20 cellular contexts compared by ENCODE assay signal in genomic region chr2:23660227-23660626, GRCh38.
DNase-seq lines count a peak whose midpoint lies in the region; ATAC-seq and TF ChIP-seq lines count a peak whose summit lies in the region.
"Had no signal": no experiment of that assay in that cellular context is flagged by ENCODE, and none has a peak within 500 bp of the region (broad histone marks: within the 10 kb centered on the region; RNA-seq: fewer than 3 reads in every experiment).

No MANE protein-coding gene starts in this region.

- WGBS in sigmoid colon, 2 donors, result 92 to 93% methylated on average over 2 of the region's 2 CpGs

- H3K27me3 ChIP-seq in GM23338 (ENCODE audit: insufficient read depth), result no peaks in the 10 kb centered on the region
- no peaks in the 10 kb centered on the region for H3K27me3 ChIP-seq in sigmoid colon
- H3K27me3 ChIP-seq: BLaER1 had no signal

- H3K27ac ChIP-seq in GM23338 (ENCODE audit: low read depth) (no peak overlapping the region), sigmoid colon (no peak overlapping the region)
- H3K27ac ChIP-seq: BLaER1 had no signal

- no peaks in the 10 kb centered on the region for H3K9me3 ChIP-seq in sigmoid colon
- H3K9me3 ChIP-seq: BLaER1 had no signal

- no peak for TF ChIP-seq POLR2A in sigmoid colon (IDR thresholded peaks at IDR 0.05)

- no peak overlapping the region for H2AFZ ChIP-seq in GM23338

- peaks cover 6% of the 10 kb centered on the region; the same call in 1 of the 2 replicates for H3K4me1 ChIP-seq in GM23338 (ENCODE audit: insufficient read depth)
- H3K4me1 ChIP-seq in sigmoid colon, result peaks cover 0 to 22% (median 20%) of the 10 kb centered on the region in 4 donors
- H3K4me1 ChIP-seq: BLaER1 had no signal

- H3K4me1 Mint-ChIP-seq in GM23338, result peaks cover 12% of the 10 kb centered on the region
- peaks cover 30% of the 10 kb centered on the region for H3K4me1 Mint-ChIP-seq in neural crest cell

- H3K79me2 ChIP-seq in GM23338 (replicated peaks; ENCODE audit: insufficient read depth), result no peaks in the 10 kb centered on the region

- TF ChIP-seq EP300 in sigmoid colon (IDR thresholded peaks at IDR 0.05), result no peak

- no peak overlapping the region for H3K4me2 ChIP-seq in GM23338
- H3K4me2 ChIP-seq: BLaER1 had no signal

- H3K27me3 Mint-ChIP-seq in GM23338 (ENCODE audit: insufficient read depth, low read depth, poor library complexity) (peaks cover 14% of the 10 kb centered on the region), neural crest cell (ENCODE audit: low read depth) (no peaks in the 10 kb centered on the region)

- H4K20me1 ChIP-seq in GM23338 (replicated peaks; ENCODE audit: insufficient read depth), result no peaks in the 10 kb centered on the region
- H4K20me1 ChIP-seq: BLaER1 had no signal

- H3K9me3 Mint-ChIP-seq in GM23338, result no peaks in the 10 kb centered on the region
- H3K9me3 Mint-ChIP-seq in neural crest cell, result no peaks in the 10 kb centered on the region
- H3K9me3 Mint-ChIP-seq: CD4-positive, alpha-beta memory T cell; IgD-negative memory B cell had no signal

- H3K4me3 ChIP-seq in GM23338 (no peak overlapping the region), sigmoid colon (no peak overlapping the region)
- H3K4me3 ChIP-seq: BLaER1, GM12878 had no signal

- H3K9me2 ChIP-seq in GM23338 (ENCODE audit: insufficient read depth), result no peaks in the 10 kb centered on the region

- H3K4me3 Mint-ChIP-seq in GM23338 (no peak overlapping the region), neural crest cell (no peak overlapping the region)
- H3K4me3 Mint-ChIP-seq: CD14-positive monocyte; CD4-positive, alpha-beta memory T cell; IgD-negative memory B cell had no signal

- H3K27ac Mint-ChIP-seq in GM23338 (peak overlapping the region; percentile 43), neural crest cell (ENCODE audit: unreplicated experiment) (peak overlapping the region; percentile 67)
- H3K27ac Mint-ChIP-seq: CD14-positive monocyte had no signal

- peak; percentile 32 for DNase-seq in NCI-H2171 treated with DMSO at 0.1 percent for 48 hours (lab: John Stamatoyannopoulos, UW)
- no peak for DNase-seq in NCI-H2171 (lab: John Stamatoyannopoulos, UW)
- no peak for DNase-seq in GM23338 (ENCODE audit: low spot score)
- peak; percentile 9 for DNase-seq in NCI-H146 treated with DMSO at 0.1 percent for 48 hours (lab: John Stamatoyannopoulos, UW; ENCODE audit: unreplicated experiment)
- DNase-seq in neural crest cell (ENCODE audit: low read depth, low spot score), result no peak
- DNase-seq in activated gamma-delta T cell (lab: John Stamatoyannopoulos, UW), result no peak
- DNase-seq in sigmoid colon, result no peak
- DNase-seq: 8988T; CD4-positive, alpha-beta memory T cell; DMS53; DND-41; EL; GOT3; H7 had no signal

- no peak for ATAC-seq in GM23338
- no peak for ATAC-seq in GM21723 (IDR thresholded peaks at IDR 0.05; ENCODE audit: unreplicated experiment)
- ATAC-seq: GM12878, HCT116 had no signal

- intact Hi-C loops in sigmoid colon (cut with DNase I), result loop anchor here (5.0 kb wide), 2 partner anchors 38 to 278 kb away; no protein-coding TSS in a partner anchor

- TF ChIP-seq CTCF in GM23338 (conservative IDR thresholded peaks at IDR 0.05; ENCODE audit: low read depth in 2 of 2) (no peak), neural crest cell (conservative IDR thresholded peaks at IDR 0.05) (no peak), sigmoid colon (IDR thresholded peaks at IDR 0.05) (no peak)

- H3F3A ChIP-seq in GM23338 (replicated peaks; ENCODE audit: low read depth), result no peaks in the 10 kb centered on the region

- no peaks in the 10 kb centered on the region for H3K36me3 Mint-ChIP-seq in GM23338 (ENCODE audit: low read depth)
- no peaks in the 10 kb centered on the region for H3K36me3 Mint-ChIP-seq in neural crest cell (ENCODE audit: low read depth)
- H3K36me3 Mint-ChIP-seq: CD14-positive monocyte; CD4-positive, alpha-beta memory T cell; IgD-negative memory B cell had no signal

- H3K36me3 ChIP-seq in GM23338 (ENCODE audit: insufficient read depth) (no peaks in the 10 kb centered on the region), sigmoid colon (no peaks in the 10 kb centered on the region)
- H3K36me3 ChIP-seq: BLaER1 had no signal

TF ChIP-seq in GM23338, 12 proteins besides CTCF, POLR2A, EP300 and RAD21 (continues in another document):
- TF ChIP-seq EZH2phosphoT487 (IDR thresholded peaks at IDR 0.05; ENCODE audit: unreplicated experiment) (no peak), POLR2AphosphoS5 (IDR thresholded peaks at IDR 0.05; ENCODE audit: low read depth) (no peak)
- TF ChIP-seq, protein P1, sequence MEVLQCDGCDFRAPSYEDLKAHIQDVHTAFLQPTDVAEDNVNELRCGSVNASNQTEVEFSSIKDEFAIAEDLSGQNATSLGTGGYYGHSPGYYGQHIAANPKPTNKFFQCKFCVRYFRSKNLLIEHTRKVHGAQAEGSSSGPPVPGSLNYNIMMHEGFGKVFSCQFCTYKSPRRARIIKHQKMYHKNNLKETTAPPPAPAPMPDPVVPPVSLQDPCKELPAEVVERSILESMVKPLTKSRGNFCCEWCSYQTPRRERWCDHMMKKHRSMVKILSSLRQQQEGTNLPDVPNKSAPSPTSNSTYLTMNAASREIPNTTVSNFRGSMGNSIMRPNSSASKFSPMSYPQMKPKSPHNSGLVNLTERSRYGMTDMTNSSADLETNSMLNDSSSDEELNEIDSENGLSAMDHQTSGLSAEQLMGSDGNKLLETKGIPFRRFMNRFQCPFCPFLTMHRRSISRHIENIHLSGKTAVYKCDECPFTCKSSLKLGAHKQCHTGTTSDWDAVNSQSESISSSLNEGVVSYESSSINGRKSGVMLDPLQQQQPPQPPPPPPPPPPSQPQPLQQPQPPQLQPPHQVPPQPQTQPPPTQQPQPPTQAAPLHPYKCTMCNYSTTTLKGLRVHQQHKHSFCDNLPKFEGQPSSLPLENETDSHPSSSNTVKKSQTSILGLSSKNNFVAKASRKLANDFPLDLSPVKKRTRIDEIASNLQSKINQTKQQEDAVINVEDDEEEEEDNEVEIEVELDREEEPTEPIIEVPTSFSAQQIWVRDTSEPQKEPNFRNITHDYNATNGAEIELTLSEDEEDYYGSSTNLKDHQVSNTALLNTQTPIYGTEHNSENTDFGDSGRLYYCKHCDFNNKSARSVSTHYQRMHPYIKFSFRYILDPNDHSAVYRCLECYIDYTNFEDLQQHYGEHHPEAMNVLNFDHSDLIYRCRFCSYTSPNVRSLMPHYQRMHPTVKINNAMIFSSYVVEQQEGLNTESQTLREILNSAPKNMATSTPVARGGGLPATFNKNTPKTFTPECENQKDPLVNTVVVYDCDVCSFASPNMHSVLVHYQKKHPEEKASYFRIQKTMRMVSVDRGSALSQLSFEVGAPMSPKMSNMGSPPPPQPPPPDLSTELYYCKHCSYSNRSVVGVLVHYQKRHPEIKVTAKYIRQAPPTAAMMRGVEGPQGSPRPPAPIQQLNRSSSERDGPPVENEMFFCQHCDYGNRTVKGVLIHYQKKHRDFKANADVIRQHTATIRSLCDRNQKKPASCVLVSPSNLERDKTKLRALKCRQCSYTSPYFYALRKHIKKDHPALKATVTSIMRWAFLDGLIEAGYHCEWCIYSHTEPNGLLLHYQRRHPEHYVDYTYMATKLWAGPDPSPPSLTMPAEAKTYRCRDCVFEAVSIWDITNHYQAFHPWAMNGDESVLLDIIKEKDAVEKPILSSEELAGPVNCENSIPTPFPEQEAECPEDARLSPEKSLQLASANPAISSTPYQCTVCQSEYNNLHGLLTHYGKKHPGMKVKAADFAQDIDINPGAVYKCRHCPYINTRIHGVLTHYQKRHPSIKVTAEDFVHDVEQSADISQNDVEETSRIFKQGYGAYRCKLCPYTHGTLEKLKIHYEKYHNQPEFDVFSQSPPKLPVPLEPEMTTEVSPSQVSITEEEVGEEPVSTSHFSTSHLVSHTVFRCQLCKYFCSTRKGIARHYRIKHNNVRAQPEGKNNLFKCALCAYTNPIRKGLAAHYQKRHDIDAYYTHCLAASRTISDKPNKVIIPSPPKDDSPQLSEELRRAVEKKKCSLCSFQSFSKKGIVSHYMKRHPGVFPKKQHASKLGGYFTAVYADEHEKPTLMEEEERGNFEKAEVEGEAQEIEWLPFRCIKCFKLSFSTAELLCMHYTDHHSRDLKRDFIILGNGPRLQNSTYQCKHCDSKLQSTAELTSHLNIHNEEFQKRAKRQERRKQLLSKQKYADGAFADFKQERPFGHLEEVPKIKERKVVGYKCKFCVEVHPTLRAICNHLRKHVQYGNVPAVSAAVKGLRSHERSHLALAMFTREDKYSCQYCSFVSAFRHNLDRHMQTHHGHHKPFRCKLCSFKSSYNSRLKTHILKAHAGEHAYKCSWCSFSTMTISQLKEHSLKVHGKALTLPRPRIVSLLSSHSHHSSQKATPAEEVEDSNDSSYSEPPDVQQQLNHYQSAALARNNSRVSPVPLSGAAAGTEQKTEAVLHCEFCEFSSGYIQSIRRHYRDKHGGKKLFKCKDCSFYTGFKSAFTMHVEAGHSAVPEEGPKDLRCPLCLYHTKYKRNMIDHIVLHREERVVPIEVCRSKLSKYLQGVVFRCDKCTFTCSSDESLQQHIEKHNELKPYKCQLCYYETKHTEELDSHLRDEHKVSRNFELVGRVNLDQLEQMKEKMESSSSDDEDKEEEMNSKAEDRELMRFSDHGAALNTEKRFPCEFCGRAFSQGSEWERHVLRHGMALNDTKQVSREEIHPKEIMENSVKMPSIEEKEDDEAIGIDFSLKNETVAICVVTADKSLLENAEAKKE (CRISPR knock-in tag; IDR thresholded peaks at IDR 0.05), result no peak
- TF ChIP-seq, protein P2, sequence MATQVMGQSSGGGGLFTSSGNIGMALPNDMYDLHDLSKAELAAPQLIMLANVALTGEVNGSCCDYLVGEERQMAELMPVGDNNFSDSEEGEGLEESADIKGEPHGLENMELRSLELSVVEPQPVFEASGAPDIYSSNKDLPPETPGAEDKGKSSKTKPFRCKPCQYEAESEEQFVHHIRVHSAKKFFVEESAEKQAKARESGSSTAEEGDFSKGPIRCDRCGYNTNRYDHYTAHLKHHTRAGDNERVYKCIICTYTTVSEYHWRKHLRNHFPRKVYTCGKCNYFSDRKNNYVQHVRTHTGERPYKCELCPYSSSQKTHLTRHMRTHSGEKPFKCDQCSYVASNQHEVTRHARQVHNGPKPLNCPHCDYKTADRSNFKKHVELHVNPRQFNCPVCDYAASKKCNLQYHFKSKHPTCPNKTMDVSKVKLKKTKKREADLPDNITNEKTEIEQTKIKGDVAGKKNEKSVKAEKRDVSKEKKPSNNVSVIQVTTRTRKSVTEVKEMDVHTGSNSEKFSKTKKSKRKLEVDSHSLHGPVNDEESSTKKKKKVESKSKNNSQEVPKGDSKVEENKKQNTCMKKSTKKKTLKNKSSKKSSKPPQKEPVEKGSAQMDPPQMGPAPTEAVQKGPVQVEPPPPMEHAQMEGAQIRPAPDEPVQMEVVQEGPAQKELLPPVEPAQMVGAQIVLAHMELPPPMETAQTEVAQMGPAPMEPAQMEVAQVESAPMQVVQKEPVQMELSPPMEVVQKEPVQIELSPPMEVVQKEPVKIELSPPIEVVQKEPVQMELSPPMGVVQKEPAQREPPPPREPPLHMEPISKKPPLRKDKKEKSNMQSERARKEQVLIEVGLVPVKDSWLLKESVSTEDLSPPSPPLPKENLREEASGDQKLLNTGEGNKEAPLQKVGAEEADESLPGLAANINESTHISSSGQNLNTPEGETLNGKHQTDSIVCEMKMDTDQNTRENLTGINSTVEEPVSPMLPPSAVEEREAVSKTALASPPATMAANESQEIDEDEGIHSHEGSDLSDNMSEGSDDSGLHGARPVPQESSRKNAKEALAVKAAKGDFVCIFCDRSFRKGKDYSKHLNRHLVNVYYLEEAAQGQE (IDR thresholded peaks at IDR 0.05; ENCODE audit: unreplicated experiment), result no peak

Comparison
In these comparisons a context has a peak if more than half of its experiments do, and no peak if none do; other contexts are left out.
1. DNase-seq: peak in NCI-H2171 treated with DMSO at 0.1 percent for 48 hours (single experiment) and NCI-H146 treated with DMSO at 0.1 percent for 48 hours (single experiment); none in NCI-H2171 (single experiment), GM23338 (single experiment), neural crest cell (single experiment), activated gamma-delta T cell (single experiment) and sigmoid colon (single experiment).